In the genomic region with DNA sequence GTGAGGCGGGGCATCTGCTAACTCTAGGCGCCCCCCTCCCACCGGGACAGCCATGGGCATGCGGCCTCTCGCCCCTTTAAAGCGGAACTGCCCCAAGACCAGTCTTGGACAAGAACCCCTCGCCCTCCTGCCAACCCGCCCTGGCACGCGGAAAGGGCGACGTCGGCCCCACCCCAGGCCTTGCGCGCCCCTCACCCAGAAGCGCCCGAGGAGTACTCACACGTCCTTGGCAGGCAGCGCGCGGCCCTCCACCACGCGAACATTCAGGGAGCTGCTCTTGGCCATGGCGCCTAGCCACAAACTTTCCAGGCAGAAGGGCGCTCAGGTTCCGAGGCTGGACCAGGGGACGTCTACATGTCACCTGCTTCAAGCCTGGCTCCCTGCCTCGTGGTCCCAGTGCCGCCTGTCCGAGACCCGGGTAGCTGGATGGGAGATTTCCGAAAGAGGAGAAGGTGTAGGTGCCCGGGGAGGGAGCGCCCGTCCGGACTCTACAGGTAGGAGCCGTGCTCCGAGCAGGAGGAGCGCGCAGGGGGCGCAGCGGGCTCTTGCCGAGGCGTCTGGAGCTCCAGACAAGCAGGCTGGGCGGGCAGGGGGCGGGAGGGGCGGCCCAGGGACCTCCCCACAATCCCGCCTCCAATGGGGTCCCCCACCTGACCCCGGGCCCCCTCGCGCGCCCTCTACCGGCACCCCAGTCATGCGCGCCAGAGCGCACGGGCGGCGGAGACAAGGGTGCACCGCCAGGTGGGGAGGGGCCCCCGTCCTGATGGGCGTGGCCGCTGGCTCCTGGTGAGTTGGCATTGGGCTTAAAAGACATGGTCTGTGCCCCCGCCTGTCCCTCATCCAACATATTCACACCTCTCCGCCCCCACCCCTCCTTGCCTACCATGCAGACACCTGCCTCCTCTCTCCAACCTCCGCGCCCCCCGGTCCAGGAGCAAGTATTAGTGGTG, we compare ENCODE assay signal across 1 cellular context.
A peak's percentile ranks its signal among the peaks of the same experiment; 100 is the strongest.
TF ChIP-seq lines count a peak whose summit lies in the region.

A gene with protein sequence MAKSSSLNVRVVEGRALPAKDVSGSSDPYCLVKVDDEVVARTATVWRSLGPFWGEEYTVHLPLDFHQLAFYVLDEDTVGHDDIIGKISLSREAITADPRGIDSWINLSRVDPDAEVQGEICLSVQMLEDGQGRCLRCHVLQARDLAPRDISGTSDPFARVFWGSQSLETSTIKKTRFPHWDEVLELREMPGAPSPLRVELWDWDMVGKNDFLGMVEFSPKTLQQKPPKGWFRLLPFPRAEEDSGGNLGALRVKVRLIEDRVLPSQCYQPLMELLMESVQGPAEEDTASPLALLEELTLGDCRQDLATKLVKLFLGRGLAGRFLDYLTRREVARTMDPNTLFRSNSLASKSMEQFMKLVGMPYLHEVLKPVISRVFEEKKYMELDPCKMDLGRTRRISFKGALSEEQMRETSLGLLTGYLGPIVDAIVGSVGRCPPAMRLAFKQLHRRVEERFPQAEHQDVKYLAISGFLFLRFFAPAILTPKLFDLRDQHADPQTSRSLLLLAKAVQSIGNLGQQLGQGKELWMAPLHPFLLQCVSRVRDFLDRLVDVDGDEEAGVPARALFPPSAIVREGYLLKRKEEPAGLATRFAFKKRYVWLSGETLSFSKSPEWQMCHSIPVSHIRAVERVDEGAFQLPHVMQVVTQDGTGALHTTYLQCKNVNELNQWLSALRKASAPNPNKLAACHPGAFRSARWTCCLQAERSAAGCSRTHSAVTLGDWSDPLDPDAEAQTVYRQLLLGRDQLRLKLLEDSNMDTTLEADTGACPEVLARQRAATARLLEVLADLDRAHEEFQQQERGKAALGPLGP (minus strand): TSS at position 584 of the 950 bp plus-strand sequence. CDS start 299 bp downstream, at position 285.

TF ChIP-seq in WTC11, 78 proteins besides CTCF, POLR2A, EP300 and RAD21 (continued from another document and continues in another):
- TF ChIP-seq, protein P1, sequence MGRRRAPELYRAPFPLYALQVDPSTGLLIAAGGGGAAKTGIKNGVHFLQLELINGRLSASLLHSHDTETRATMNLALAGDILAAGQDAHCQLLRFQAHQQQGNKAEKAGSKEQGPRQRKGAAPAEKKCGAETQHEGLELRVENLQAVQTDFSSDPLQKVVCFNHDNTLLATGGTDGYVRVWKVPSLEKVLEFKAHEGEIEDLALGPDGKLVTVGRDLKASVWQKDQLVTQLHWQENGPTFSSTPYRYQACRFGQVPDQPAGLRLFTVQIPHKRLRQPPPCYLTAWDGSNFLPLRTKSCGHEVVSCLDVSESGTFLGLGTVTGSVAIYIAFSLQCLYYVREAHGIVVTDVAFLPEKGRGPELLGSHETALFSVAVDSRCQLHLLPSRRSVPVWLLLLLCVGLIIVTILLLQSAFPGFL (CRISPR knock-in tag; IDR thresholded peaks at IDR 0.05; ENCODE audit: borderline replicate concordance) = no peak
- peak; percentile 34; the same call in 1 of the 2 replicates for TF ChIP-seq ZNF423 (CRISPR knock-in tag; IDR thresholded peaks at IDR 0.05)
- TF ChIP-seq, protein P2, sequence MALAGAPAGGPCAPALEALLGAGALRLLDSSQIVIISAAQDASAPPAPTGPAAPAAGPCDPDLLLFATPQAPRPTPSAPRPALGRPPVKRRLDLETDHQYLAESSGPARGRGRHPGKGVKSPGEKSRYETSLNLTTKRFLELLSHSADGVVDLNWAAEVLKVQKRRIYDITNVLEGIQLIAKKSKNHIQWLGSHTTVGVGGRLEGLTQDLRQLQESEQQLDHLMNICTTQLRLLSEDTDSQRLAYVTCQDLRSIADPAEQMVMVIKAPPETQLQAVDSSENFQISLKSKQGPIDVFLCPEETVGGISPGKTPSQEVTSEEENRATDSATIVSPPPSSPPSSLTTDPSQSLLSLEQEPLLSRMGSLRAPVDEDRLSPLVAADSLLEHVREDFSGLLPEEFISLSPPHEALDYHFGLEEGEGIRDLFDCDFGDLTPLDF (CRISPR knock-in tag; IDR thresholded peaks at IDR 0.05) = no peak
- TF ChIP-seq, protein P3, sequence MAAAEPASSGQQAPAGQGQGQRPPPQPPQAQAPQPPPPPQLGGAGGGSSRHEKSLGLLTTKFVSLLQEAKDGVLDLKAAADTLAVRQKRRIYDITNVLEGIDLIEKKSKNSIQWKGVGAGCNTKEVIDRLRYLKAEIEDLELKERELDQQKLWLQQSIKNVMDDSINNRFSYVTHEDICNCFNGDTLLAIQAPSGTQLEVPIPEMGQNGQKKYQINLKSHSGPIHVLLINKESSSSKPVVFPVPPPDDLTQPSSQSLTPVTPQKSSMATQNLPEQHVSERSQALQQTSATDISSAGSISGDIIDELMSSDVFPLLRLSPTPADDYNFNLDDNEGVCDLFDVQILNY (CRISPR knock-in tag; IDR thresholded peaks at IDR 0.05) = peak; percentile 31; the same call in 1 of the 2 replicates
- peak; percentile 85 for TF ChIP-seq SP1 (CRISPR knock-in tag; conservative IDR thresholded peaks at IDR 0.05)
- TF ChIP-seq, protein P4, sequence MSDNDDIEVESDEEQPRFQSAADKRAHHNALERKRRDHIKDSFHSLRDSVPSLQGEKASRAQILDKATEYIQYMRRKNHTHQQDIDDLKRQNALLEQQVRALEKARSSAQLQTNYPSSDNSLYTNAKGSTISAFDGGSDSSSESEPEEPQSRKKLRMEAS (CRISPR knock-in tag; IDR thresholded peaks at IDR 0.05) = peak; percentile 75
- TF ChIP-seq CREM (CRISPR knock-in tag; IDR thresholded peaks at IDR 0.05) = no peak
- TF ChIP-seq GTF2I (CRISPR knock-in tag; conservative IDR thresholded peaks at IDR 0.05) = no peak
- TF ChIP-seq ZNF263 (CRISPR knock-in tag; IDR thresholded peaks at IDR 0.05; ENCODE audit: low read depth) = peak; percentile 36; the same call in 1 of the 2 replicates
- TF ChIP-seq, protein P5, sequence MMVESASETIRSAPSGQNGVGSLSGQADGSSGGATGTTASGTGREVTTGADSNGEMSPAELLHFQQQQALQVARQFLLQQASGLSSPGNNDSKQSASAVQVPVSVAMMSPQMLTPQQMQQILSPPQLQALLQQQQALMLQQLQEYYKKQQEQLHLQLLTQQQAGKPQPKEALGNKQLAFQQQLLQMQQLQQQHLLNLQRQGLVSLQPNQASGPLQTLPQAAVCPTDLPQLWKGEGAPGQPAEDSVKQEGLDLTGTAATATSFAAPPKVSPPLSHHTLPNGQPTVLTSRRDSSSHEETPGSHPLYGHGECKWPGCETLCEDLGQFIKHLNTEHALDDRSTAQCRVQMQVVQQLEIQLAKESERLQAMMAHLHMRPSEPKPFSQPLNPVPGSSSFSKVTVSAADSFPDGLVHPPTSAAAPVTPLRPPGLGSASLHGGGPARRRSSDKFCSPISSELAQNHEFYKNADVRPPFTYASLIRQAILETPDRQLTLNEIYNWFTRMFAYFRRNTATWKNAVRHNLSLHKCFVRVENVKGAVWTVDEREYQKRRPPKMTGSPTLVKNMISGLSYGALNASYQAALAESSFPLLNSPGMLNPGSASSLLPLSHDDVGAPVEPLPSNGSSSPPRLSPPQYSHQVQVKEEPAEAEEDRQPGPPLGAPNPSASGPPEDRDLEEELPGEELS (CRISPR knock-in tag; IDR thresholded peaks at IDR 0.05) = no peak
- TF ChIP-seq, protein P6, sequence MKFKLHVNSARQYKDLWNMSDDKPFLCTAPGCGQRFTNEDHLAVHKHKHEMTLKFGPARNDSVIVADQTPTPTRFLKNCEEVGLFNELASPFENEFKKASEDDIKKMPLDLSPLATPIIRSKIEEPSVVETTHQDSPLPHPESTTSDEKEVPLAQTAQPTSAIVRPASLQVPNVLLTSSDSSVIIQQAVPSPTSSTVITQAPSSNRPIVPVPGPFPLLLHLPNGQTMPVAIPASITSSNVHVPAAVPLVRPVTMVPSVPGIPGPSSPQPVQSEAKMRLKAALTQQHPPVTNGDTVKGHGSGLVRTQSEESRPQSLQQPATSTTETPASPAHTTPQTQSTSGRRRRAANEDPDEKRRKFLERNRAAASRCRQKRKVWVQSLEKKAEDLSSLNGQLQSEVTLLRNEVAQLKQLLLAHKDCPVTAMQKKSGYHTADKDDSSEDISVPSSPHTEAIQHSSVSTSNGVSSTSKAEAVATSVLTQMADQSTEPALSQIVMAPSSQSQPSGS (CRISPR knock-in tag; IDR thresholded peaks at IDR 0.05; ENCODE audit: borderline replicate concordance, low read depth) = no peak
- no peak for TF ChIP-seq ATF1 (CRISPR knock-in tag; IDR thresholded peaks at IDR 0.05)
- no peak for TF ChIP-seq ESRRA (CRISPR knock-in tag; IDR thresholded peaks at IDR 0.05; ENCODE audit: borderline replicate concordance)
- TF ChIP-seq FOXP1 (CRISPR knock-in tag; IDR thresholded peaks at IDR 0.05; ENCODE audit: borderline replicate concordance) = peak; percentile 16; the same call in 1 of the 2 replicates
- no peak for TF ChIP-seq MXD4 (CRISPR knock-in tag; IDR thresholded peaks at IDR 0.05; ENCODE audit: borderline replicate concordance)
- no peak for TF ChIP-seq FOXK1 (CRISPR knock-in tag; IDR thresholded peaks at IDR 0.05)
- no peak for TF ChIP-seq MYBL2 (CRISPR knock-in tag; IDR thresholded peaks at IDR 0.05)
- TF ChIP-seq, protein P7, sequence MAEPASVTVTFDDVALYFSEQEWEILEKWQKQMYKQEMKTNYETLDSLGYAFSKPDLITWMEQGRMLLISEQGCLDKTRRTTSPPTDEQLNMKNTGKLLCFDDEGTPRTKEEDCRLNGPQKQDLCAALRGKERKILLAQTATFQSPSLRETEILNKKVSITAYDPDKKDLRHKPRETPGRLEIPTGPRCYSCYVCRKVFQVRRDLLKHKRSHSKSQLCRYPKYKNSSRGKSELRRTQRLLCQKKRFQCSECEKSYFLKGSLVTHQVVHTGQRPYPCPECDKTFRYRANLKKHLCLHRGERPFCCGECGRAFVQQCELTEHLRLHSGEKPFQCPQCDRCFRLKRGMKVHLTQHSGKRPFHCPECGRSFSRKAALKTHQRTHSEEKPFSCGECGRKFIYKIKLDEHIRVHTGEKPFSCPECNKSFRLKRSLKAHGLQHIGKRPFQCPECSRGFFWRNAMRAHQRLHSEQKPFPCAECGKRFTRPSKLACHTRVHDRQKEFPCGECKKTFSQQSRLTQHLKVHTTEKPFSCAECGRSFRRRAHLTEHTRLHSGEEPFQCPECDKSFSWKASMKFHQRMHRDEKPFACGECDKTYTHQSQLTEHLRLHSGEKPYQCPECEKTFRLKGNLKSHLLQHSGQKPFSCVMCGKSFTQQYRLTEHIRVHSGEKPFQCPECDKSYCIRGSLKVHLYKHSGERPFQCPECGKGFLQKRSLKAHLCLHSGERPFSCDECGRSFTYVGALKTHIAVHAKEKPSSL (CRISPR knock-in tag; conservative IDR thresholded peaks at IDR 0.05) = no peak
- TF ChIP-seq, protein P8, sequence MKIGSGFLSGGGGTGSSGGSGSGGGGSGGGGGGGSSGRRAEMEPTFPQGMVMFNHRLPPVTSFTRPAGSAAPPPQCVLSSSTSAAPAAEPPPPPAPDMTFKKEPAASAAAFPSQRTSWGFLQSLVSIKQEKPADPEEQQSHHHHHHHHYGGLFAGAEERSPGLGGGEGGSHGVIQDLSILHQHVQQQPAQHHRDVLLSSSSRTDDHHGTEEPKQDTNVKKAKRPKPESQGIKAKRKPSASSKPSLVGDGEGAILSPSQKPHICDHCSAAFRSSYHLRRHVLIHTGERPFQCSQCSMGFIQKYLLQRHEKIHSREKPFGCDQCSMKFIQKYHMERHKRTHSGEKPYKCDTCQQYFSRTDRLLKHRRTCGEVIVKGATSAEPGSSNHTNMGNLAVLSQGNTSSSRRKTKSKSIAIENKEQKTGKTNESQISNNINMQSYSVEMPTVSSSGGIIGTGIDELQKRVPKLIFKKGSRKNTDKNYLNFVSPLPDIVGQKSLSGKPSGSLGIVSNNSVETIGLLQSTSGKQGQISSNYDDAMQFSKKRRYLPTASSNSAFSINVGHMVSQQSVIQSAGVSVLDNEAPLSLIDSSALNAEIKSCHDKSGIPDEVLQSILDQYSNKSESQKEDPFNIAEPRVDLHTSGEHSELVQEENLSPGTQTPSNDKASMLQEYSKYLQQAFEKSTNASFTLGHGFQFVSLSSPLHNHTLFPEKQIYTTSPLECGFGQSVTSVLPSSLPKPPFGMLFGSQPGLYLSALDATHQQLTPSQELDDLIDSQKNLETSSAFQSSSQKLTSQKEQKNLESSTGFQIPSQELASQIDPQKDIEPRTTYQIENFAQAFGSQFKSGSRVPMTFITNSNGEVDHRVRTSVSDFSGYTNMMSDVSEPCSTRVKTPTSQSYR (CRISPR knock-in tag; IDR thresholded peaks at IDR 0.05) = no peak
- TF ChIP-seq, protein P9, sequence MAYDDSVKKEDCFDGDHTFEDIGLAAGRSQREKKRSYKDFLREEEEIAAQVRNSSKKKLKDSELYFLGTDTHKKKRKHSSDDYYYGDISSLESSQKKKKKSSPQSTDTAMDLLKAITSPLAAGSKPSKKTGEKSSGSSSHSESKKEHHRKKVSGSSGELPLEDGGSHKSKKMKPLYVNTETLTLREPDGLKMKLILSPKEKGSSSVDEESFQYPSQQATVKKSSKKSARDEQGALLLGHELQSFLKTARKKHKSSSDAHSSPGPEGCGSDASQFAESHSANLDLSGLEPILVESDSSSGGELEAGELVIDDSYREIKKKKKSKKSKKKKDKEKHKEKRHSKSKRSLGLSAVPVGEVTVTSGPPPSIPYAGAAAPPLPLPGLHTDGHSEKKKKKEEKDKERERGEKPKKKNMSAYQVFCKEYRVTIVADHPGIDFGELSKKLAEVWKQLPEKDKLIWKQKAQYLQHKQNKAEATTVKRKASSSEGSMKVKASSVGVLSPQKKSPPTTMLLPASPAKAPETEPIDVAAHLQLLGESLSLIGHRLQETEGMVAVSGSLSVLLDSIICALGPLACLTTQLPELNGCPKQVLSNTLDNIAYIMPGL (CRISPR knock-in tag; IDR thresholded peaks at IDR 0.05) = peak; percentile 43; the same call in 1 of the 2 replicates
- no peak for TF ChIP-seq KAT7 (CRISPR knock-in tag; IDR thresholded peaks at IDR 0.05; ENCODE audit: borderline replicate concordance)
- TF ChIP-seq ZNF396 (CRISPR knock-in tag; IDR thresholded peaks at IDR 0.05; ENCODE audit: borderline replicate concordance) = no peak
- TF ChIP-seq, protein P10, sequence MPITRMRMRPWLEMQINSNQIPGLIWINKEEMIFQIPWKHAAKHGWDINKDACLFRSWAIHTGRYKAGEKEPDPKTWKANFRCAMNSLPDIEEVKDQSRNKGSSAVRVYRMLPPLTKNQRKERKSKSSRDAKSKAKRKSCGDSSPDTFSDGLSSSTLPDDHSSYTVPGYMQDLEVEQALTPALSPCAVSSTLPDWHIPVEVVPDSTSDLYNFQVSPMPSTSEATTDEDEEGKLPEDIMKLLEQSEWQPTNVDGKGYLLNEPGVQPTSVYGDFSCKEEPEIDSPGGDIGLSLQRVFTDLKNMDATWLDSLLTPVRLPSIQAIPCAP (CRISPR knock-in tag; IDR thresholded peaks at IDR 0.05) = no peak; the same call in 1 of the 2 replicates
- no peak for TF ChIP-seq ZNF138 (CRISPR knock-in tag; conservative IDR thresholded peaks at IDR 0.05)
- TF ChIP-seq NFE2L1 (CRISPR knock-in tag; IDR thresholded peaks at IDR 0.05) = no peak
- TF ChIP-seq TEAD4 (CRISPR knock-in tag; IDR thresholded peaks at IDR 0.05) = no peak
- no peak for TF ChIP-seq SMAD4 (CRISPR knock-in tag; IDR thresholded peaks at IDR 0.05)
- TF ChIP-seq CBFB (CRISPR knock-in tag; IDR thresholded peaks at IDR 0.05; ENCODE audit: low read depth) = peak; percentile 30; the same call in 1 of the 2 replicates
- TF ChIP-seq, protein P11, sequence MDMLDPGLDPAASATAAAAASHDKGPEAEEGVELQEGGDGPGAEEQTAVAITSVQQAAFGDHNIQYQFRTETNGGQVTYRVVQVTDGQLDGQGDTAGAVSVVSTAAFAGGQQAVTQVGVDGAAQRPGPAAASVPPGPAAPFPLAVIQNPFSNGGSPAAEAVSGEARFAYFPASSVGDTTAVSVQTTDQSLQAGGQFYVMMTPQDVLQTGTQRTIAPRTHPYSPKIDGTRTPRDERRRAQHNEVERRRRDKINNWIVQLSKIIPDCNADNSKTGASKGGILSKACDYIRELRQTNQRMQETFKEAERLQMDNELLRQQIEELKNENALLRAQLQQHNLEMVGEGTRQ (CRISPR knock-in tag; IDR thresholded peaks at IDR 0.05) = peak; percentile 71
- TF ChIP-seq ZBTB21 (CRISPR knock-in tag; IDR thresholded peaks at IDR 0.05; ENCODE audit: borderline replicate concordance) = no peak; the same call in 1 of the 2 replicates
- no peak for TF ChIP-seq GABPB1 (CRISPR knock-in tag; IDR thresholded peaks at IDR 0.05)
- no peak for TF ChIP-seq NR3C1 (CRISPR knock-in tag; conservative IDR thresholded peaks at IDR 0.05; ENCODE audit: low read depth)
